In genomic region chr15:84863480-84864428, GRCh38 we compare ENCODE assay signal across 19 cellular contexts. TPM values are rescaled to one million over a fixed set of nuclear protein-coding genes. Genes with fewer than 3 reads are reported as not detected.
DNase-seq lines count a peak whose midpoint lies in the region; ATAC-seq, FAIRE-seq and TF ChIP-seq lines count a peak whose summit lies in the region.
"Had no signal": no experiment of that assay in that cellular context is flagged by ENCODE, and none has a peak within 500 bp of the region (broad histone marks: within the 10 kb centered on the region; RNA-seq: fewer than 3 reads in every experiment).

No MANE protein-coding gene starts in this region.

- H3K9me3 ChIP-seq in GM23248 (ENCODE audit: low read depth) (no peaks in the 10 kb centered on the region), K562 (replicated peaks; ENCODE audit: control insufficient read depth, insufficient read depth, low read depth, low read length) (no peaks in the 10 kb centered on the region), left ventricle myocardium inferior (replicated peaks) (no peaks in the 10 kb centered on the region), tibial artery (no peaks in the 10 kb centered on the region)

- H3F3A ChIP-seq in GM23248 (ENCODE audit: insufficient read depth), result no peaks in the 10 kb centered on the region

- CTCF ChIA-PET in K562 (lab: Yijun Ruan, JAX; ENCODE audit: low intra/inter-chr PET ratio), result no interaction called here

- no peaks in the 10 kb centered on the region for H3K27me3 ChIP-seq in GM23248 (replicated peaks; ENCODE audit: insufficient read depth)
- H3K27me3 ChIP-seq in K562 (ENCODE audit: control insufficient read depth in 2 of 2, insufficient read depth in 2 of 2, low read length in 2 of 2), result peaks cover 11 to 48% of the 10 kb centered on the region in 2 experiments; a peak in 4 of 5 replicates
- H3K27me3 ChIP-seq in left ventricle myocardium inferior (ENCODE audit: low read depth), result no peaks in the 10 kb centered on the region
- no peaks in the 10 kb centered on the region for H3K27me3 ChIP-seq in tibial artery

- FAIRE-seq in K562 (lab: Jason Lieb, UNC), result no peak

- TF ChIP-seq CTCF in K562 (IDR thresholded peaks at IDR 0.05 in 2 of 3, conservative IDR thresholded peaks at IDR 0.05 in 1 of 3; ENCODE audit: insufficient read depth in 2 of 3, low read depth in 1 of 3, low read length in 3 of 3), result peak; percentile 2 to 33 (median 13); a peak in 2 of 6 replicates
- peak; percentile 45 for TF ChIP-seq CTCF in left ventricle myocardium inferior (IDR thresholded peaks at IDR 0.05; ENCODE audit: borderline replicate concordance)
- peak; percentile 48 to 51 for TF ChIP-seq CTCF in tibial artery (IDR thresholded peaks at IDR 0.05)

- H2AFZ ChIP-seq in GM23248 (no peak overlapping the region), K562 (ENCODE audit: low read depth, low read length) (no peak overlapping the region)

- ATAC-seq in K562, result no peak; the same call in 2 of the 3 replicates
- no peak for ATAC-seq in HG03460 (IDR thresholded peaks at IDR 0.05; ENCODE audit: unreplicated experiment)
- no peak for ATAC-seq in HG03439 (IDR thresholded peaks at IDR 0.05; ENCODE audit: unreplicated experiment)
- ATAC-seq: stimulated activated naive B cell treated with anti-CD40 and anti-IgM and Interleukin-4, amounts not matched to agents 10 μg/mL and 1 μg/mL and 100 μg/mL, for 72 hours had no signal

- no peaks in the 10 kb centered on the region for H3K9me1 ChIP-seq in K562 (ENCODE audit: control insufficient read depth, insufficient read depth, low read length)

- intact Hi-C loops in K562 (cut with micrococcal nuclease) (loop anchor here (5.0 kb wide), 1 partner anchor 64 kb away; no protein-coding TSS in a partner anchor), left ventricle myocardium inferior (cut with micrococcal nuclease) (no loop called here), tibial artery (cut with DNase I; ENCODE audit: low total_unique reads) (loop anchor here (2.0 kb wide), 1 partner anchor 61 kb away; no protein-coding TSS in a partner anchor)

- DNase-seq in GM23248 (peak; percentile 27), K562 (ENCODE audit: extremely low read depth in 1 of 4, low spot score in 3 of 4) (no peak), left ventricle myocardium inferior (no peak), tibial artery (no peak), T-helper 2 cell (no peak), KG1 (lab: John Stamatoyannopoulos, UW) (no peak)
- DNase-seq: activated CD4-positive, alpha-beta T cell treated with anti-CD3 and anti-CD28 coated beads, Interleukin-2, amount 50 U/mL, for 4 hours; anterior cingulate cortex; effector memory CD4-positive, alpha-beta T cell; glutamatergic neuron; naive B cell; NCI-H2029; NCI-H748 treated with DMSO at 0.1 percent for 48 hours; stimulated activated CD4-positive, alpha-beta T cell treated with anti-CD3 and anti-CD28 coated beads, Interleukin-4, amount 100 ng/mL, for 24 hours; stimulated activated naive B cell treated with anti-CD40 and anti-IgM and Interleukin-4, amounts not matched to agents 10 μg/mL and 1 μg/mL and 100 μg/mL, for 72 hours had no signal

- H3K36me3 ChIP-seq in GM23248 (ENCODE audit: low read depth) (no peaks in the 10 kb centered on the region), K562 (ENCODE audit: control insufficient read depth, insufficient read depth, low read length) (no peaks in the 10 kb centered on the region), left ventricle myocardium inferior (peaks cover 56% of the 10 kb centered on the region), tibial artery (peaks cover 18 to 42% (median 36%) of the 10 kb centered on the region in 3 donors)

- H3K4me2 ChIP-seq in GM23248 (ENCODE audit: unreplicated experiment) (no peak overlapping the region), K562 (ENCODE audit: insufficient read depth, low read length) (no peak overlapping the region)

- H3K4me1 ChIP-seq in GM23248 (ENCODE audit: insufficient read depth) (no peaks in the 10 kb centered on the region), K562 (replicated peaks in 1 of 2; ENCODE audit: control insufficient read depth in 2 of 2, insufficient read depth in 2 of 2, low read length in 2 of 2) (no peaks in the 10 kb centered on the region; a peak in 1 of 5 replicates), left ventricle myocardium inferior (peaks cover 42% of the 10 kb centered on the region), tibial artery (peaks cover 0 to 28% (median 24%) of the 10 kb centered on the region in 4 donors)

- no peak overlapping the region for H3K27ac ChIP-seq in GM23248
- H3K27ac ChIP-seq in K562 (ENCODE audit: extremely low read depth, low read depth, low read length), result no peak overlapping the region
- H3K27ac ChIP-seq in left ventricle myocardium inferior (replicated peaks), result peak overlapping the region; percentile 73
- H3K27ac ChIP-seq in tibial artery, result peak overlapping the region; percentile 51 to 66
- H3K27ac ChIP-seq: RWPE1 had no signal

- in situ Hi-C loops in GM23248 (cut with MboI), result no loop called here
- in situ Hi-C loops in K562 (cut with MboI), result no loop called here

- H3K4me3 ChIP-seq in GM23248, result no peak overlapping the region
- H3K4me3 ChIP-seq in K562, result no peak overlapping the region
- H3K4me3 ChIP-seq in left ventricle myocardium inferior, result peak overlapping the region; percentile 21
- no peak overlapping the region for H3K4me3 ChIP-seq in tibial artery

- WGBS in GM23248 (ENCODE audit: low coverage in 1 of 2, low lambda C conversion rate in 2 of 2, missing lambda C conversion rate in 2 of 2), 2 experiments, result 76 to 77% methylated on average over 13 of the region's 13 CpGs
- WGBS in K562 (ENCODE audit: insufficient coverage, low coverage, missing lambda C conversion rate), result 6% methylated on average over 13 of the region's 13 CpGs

- H3K9ac ChIP-seq in GM23248 (no peak overlapping the region), K562 (ENCODE audit: insufficient read depth in 1 of 2, low read depth in 2 of 2, low read length in 2 of 2) (no peak overlapping the region; a peak in 1 of 4 replicates)

- H3K79me2 ChIP-seq in GM23248 (ENCODE audit: insufficient read depth) (no peaks in the 10 kb centered on the region), K562 (ENCODE audit: control insufficient read depth, insufficient read depth, low read length) (no peaks in the 10 kb centered on the region)

- TF ChIP-seq POLR2A in K562 (conservative IDR thresholded peaks at IDR 0.05), result no peak

- H4K20me1 ChIP-seq in GM23248 (ENCODE audit: insufficient read depth) (no peaks in the 10 kb centered on the region), K562 (replicated peaks; ENCODE audit: control insufficient read depth, insufficient read depth, low read length) (no peaks in the 10 kb centered on the region)

- POLR2A ChIA-PET in K562 (lab: Yijun Ruan, JAX), result no interaction called here

- no peaks in the 10 kb centered on the region for H3K9me2 ChIP-seq in GM23248 (ENCODE audit: insufficient read depth)

- no peak for TF ChIP-seq EP300 in K562 (IDR thresholded peaks at IDR 0.05; ENCODE audit: low read length)

- TF ChIP-seq RAD21 in K562 (CRISPR knock-in tag; conservative IDR thresholded peaks at IDR 0.05 in 1 of 2, IDR thresholded peaks at IDR 0.05 in 1 of 2), result peak in 1 of 2 experiments; percentile 30; a peak in 1 of 4 replicates

- BruUV-seq in K562 (replicated peaks; lab: Mats Ljungman, UMichigan), result no TSS peak

RNA-seq across cellular contexts. Expression of gene SLC28A1, which starts 20.7 kb away (rescaled TPM):
- total RNA-seq in GM23248 (2014; rRNA removed; shearing (Covaris generic)), result not detected in 2 replicates
- not detected in 2 replicates for polyA plus RNA-seq in GM23248 (2016; fragmentation: Nextera tagmentation; extraction: Ambion mirVana)
- 0.14 TPM in 1 of 2 replicates, not detected in the other for total RNA-seq in K562 (2011; cell fraction: chromatin; rRNA removed; ENCODE audit: low replicate concordance)
- total RNA-seq in K562 (2011; cell fraction: nucleolus; rRNA removed), result 0.26 TPM in 1 of 2 replicates, not detected in the other
- 0.15 TPM in 1 of 2 replicates, not detected in the other for total RNA-seq in K562 (2011; cell fraction: nucleoplasm; rRNA removed)
- not detected in 2 replicates for total RNA-seq in K562 (2014; rRNA removed)
- not detected in 2 replicates for total RNA-seq in K562 (2014; rRNA removed; fragmentation: Illumina TruSeq; extraction: Trizol)
- not detected in 2 replicates for total RNA-seq in K562 (2015; rRNA removed; fragmentation: Illumina TruSeq; extraction: Trizol)
- not detected in 2 replicates for total RNA-seq in K562 (2021)
- not detected in 2 replicates for polyA plus RNA-seq in K562 (2011; rRNA removed)
- 0.06 TPM in 1 of 2 replicates, not detected in the other for polyA plus RNA-seq in K562 (2011; cell fraction: cytosol; rRNA removed)
- polyA plus RNA-seq in K562 (2011; cell fraction: nucleus; rRNA removed), result 0.06 TPM in 1 of 2 replicates, not detected in the other
- not detected in 2 replicates for polyA plus RNA-seq in K562 (2012)
- polyA plus RNA-seq in K562 (2014; fragmentation: Illumina TruSeq; extraction: Trizol), result not detected in 2 replicates
- under 1 TPM in 1 of 2 experiments, not detected in 1; 0.04 TPM for polyA plus RNA-seq in K562 (2014; fragmentation: Nextera tagmentation; extraction: Ambion mirVana)
- not detected in 2 replicates for polyA plus RNA-seq in K562 (2014; rRNA removed)
- polyA minus RNA-seq in K562 (2011; rRNA and poly(A)+ RNA removed), result not detected in 2 replicates
- not detected in 2 replicates for polyA minus RNA-seq in K562 (2011; cell fraction: cytosol; rRNA and poly(A)+ RNA removed)
- not detected in 2 replicates for polyA minus RNA-seq in K562 (2011; cell fraction: nucleus; rRNA and poly(A)+ RNA removed)
- 0.91 TPM for total RNA-seq in left ventricle myocardium inferior
- total RNA-seq: T-helper 2 cell treated with Interferon-gamma antibody and Interleukin-4, amounts not matched to agents 100 ng/mL and 5 ng/mL, for 36 hours had no signal

RNA-seq across cellular contexts. Expression of gene ALPK3, which starts 46.6 kb away (rescaled TPM):
- 0.13 and 5.0 TPM in 2 replicates for total RNA-seq in GM23248 (2014; rRNA removed; shearing (Covaris generic))
- polyA plus RNA-seq in GM23248 (2016; fragmentation: Nextera tagmentation; extraction: Ambion mirVana) (0.04 TPM in 1 of 2 replicates, not detected in the other), K562 (2011; rRNA removed) (0.07 and 0.20 TPM in 2 replicates), K562 (2014; fragmentation: Illumina TruSeq; extraction: Trizol) (0.04 and 0.08 TPM in 2 replicates), K562 (2014; fragmentation: Nextera tagmentation; extraction: Ambion mirVana) (not detected), K562 (2014; rRNA removed) (0.09 and 1.0 TPM in 2 replicates)
- total RNA-seq in K562 (2011; cell fraction: chromatin; rRNA removed; ENCODE audit: low replicate concordance), result 0.23 and 0.32 TPM in 2 replicates
- total RNA-seq in K562 (2011; cell fraction: nucleolus; rRNA removed), result 0.13 and 0.33 TPM in 2 replicates
- total RNA-seq in K562 (2011; cell fraction: nucleoplasm; rRNA removed), result 0.23 and 0.37 TPM in 2 replicates
- total RNA-seq in K562 (2014; rRNA removed) (0.05 and 0.08 TPM in 2 replicates), K562 (2014; rRNA removed; fragmentation: Illumina TruSeq; extraction: Trizol) (0.03 and 0.07 TPM in 2 replicates), K562 (2015; rRNA removed; fragmentation: Illumina TruSeq; extraction: Trizol) (0.07 and 0.15 TPM in 2 replicates), K562 (2021) (0.07 and 0.13 TPM in 2 replicates), left ventricle myocardium inferior (181 TPM)
- polyA plus RNA-seq in K562 (2011; cell fraction: cytosol; rRNA removed), result 0.12 and 0.39 TPM in 2 replicates
- 0.20 and 0.25 TPM in 2 replicates for polyA plus RNA-seq in K562 (2011; cell fraction: nucleus; rRNA removed)
- 0.12 and 0.26 TPM in 2 replicates for polyA plus RNA-seq in K562 (2012)
- polyA minus RNA-seq in K562 (2011; rRNA and poly(A)+ RNA removed), result 0.03 and 0.07 TPM in 2 replicates
- polyA minus RNA-seq in K562 (2011; cell fraction: cytosol; rRNA and poly(A)+ RNA removed), result 0.18 TPM in 1 of 2 replicates, not detected in the other
- polyA minus RNA-seq in K562 (2011; cell fraction: nucleus; rRNA and poly(A)+ RNA removed), result 0.22 and 0.27 TPM in 2 replicates

Comparison
In these comparisons a context has a peak if more than half of its experiments do, and no peak if none do; other contexts are left out.
1. H3K27ac ChIP-seq: peak in left ventricle myocardium inferior (single experiment) and tibial artery (2 of 2); none in GM23248 (single experiment) and K562 (single experiment).
2. RNA of gene ALPK3, which starts 46.6 kb away (total RNA-seq): 181 TPM in left ventricle myocardium inferior (single experiment); 0.13 to 5.0 TPM in GM23248 and 0.03 to 0.37 TPM in K562; every median in the first group is over 10 times any median in the second.
3. Peak in every context shown above with its lines, with median percentiles within 50 percentile points of each other: CTCF ChIP-seq.